ENCODE assay signal across 8 cellular contexts in genomic region chr20:34311118-34312023, GRCh38. TPM values are rescaled to one million over a fixed set of nuclear protein-coding genes. Genes with fewer than 3 reads are reported as not detected.
DNase-seq lines count a peak whose midpoint lies in the region; ATAC-seq and TF ChIP-seq lines count a peak whose summit lies in the region.

No MANE protein-coding gene starts in this region.

- H3K4me1 ChIP-seq in adipocyte (ENCODE audit: control insufficient read depth, insufficient read depth, low read length) (peaks cover 12% of the 10 kb centered on the region), stomach (peaks cover 27 to 28% (median 27%) of the 10 kb centered on the region in 4 donors)

- no peak for TF ChIP-seq CTCF in stomach (IDR thresholded peaks at IDR 0.05)

- no peak for ATAC-seq in GM18858 (IDR thresholded peaks at IDR 0.05; ENCODE audit: unreplicated experiment)

- H3K27me3 ChIP-seq in adipocyte (replicated peaks; ENCODE audit: control insufficient read depth, insufficient read depth, low read length): no peaks in the 10 kb centered on the region
- peaks cover 0 to 14% (median 0%) of the 10 kb centered on the region in 3 donors for H3K27me3 ChIP-seq in stomach

- TF ChIP-seq EP300 in stomach (IDR thresholded peaks at IDR 0.05): no peak

- DNase-seq in NCI-H82 (lab: John Stamatoyannopoulos, UW) (peak; percentile 36), NCI-H82 treated with DMSO at 0.1 percent for 48 hours (lab: John Stamatoyannopoulos, UW; ENCODE audit: unreplicated experiment) (no peak), adipocyte (ENCODE audit: low read depth) (no peak), iPS-NIHi11 (ENCODE audit: low spot score) (peak; percentile 56), stomach (peak; percentile 72), middle frontal gyrus (ENCODE audit: extremely low spot score, low spot score) (no peak), HK-2 (ENCODE audit: unreplicated experiment) (no peak)

- peak overlapping the region in 4 of 5 donors; percentile 22 to 43 (median 26) for H3K27ac ChIP-seq in stomach

- intact Hi-C loops in stomach (cut with DNase I; ENCODE audit: low total_unique reads): no loop called here

- H3K36me3 ChIP-seq in adipocyte (ENCODE audit: control insufficient read depth, insufficient read depth, low read length, severe bottlenecking) (no peaks in the 10 kb centered on the region), stomach (no peaks in the 10 kb centered on the region)

- no peaks in the 10 kb centered on the region for H3K9me3 ChIP-seq in adipocyte (ENCODE audit: control insufficient read depth, low read length)
- no peaks in the 10 kb centered on the region for H3K9me3 ChIP-seq in stomach

- WGBS in stomach, 5 donors: 7 to 11% (median 9%) methylated on average over 34 to 45 of the region's 45 CpGs

- peak overlapping the region; percentile 48 for H3K9ac ChIP-seq in adipocyte (ENCODE audit: low read length)

- H3K4me3 ChIP-seq in adipocyte (ENCODE audit: low read length) (peak overlapping the region; percentile 40), stomach (peak overlapping the region; percentile 22 to 38 (median 28))

- no peak for TF ChIP-seq POLR2A in stomach (IDR thresholded peaks at IDR 0.05)

RNA-seq across cellular contexts. Expression of gene AHCY, which starts 8.2 kb away (rescaled TPM):
- 100 to 1,000 TPM in 2 of 5 donors, 10 to 100 TPM in 3; 32.7 to 126 (median 88.8) TPM for total RNA-seq in stomach
- 10 to 100 TPM; 90.0 to 96.7 (median 91.7) TPM for polyA plus RNA-seq in stomach

RNA-seq across cellular contexts. Expression of gene ITCH, which starts 51.7 kb away (rescaled TPM):
- total RNA-seq in stomach: 100 to 1,000 TPM in 1 of 5 donors, 10 to 100 TPM in 4; 25.8 to 138 (median 56.2) TPM
- polyA plus RNA-seq in stomach: 10 to 100 TPM in 2 of 3 donors, 1 to 10 TPM in 1; 7.2 to 17.0 (median 10.8) TPM

Comparison
In these comparisons a context has a peak if more than half of its experiments do, and no peak if none do; other contexts are left out.
1. DNase-seq: peak in NCI-H82 (single experiment), iPS-NIHi11 (single experiment) and stomach (single experiment); none in NCI-H82 treated with DMSO at 0.1 percent for 48 hours (single experiment), adipocyte (single experiment), middle frontal gyrus (single experiment) and HK-2 (single experiment).